In the genomic region with DNA sequence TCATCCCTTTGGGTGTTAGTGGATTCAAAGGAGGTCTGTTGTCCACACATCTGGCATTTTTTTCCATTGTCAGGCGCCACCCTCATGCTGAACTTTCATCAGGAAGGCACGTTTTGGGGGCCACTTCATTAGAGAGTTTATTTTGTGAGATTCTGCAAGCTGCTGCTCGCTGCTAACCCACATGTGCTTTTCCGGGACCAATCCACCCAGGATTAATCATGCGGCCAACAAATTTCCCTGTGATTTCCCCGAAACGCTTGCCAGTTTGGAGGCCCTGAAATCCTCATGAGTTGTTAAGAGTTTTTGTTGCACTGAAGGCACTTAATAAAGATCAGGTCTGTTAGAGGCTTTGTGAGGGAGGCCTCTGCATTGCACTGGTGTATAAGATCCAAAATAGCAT, we compare ENCODE assay signal across 15 cellular contexts. TPM values are rescaled to one million over a fixed set of nuclear protein-coding genes. Genes with fewer than 3 reads are reported as not detected.
DNase-seq lines count a peak whose midpoint lies in the region; ATAC-seq and TF ChIP-seq lines count a peak whose summit lies in the region.
"Had no signal": no experiment of that assay in that cellular context is flagged by ENCODE, and none has a peak within 500 bp of the region (broad histone marks: within the 10 kb centered on the region; RNA-seq: fewer than 3 reads in every experiment).

No MANE protein-coding gene starts in this region.

- H3K9me3 Mint-ChIP-seq in endodermal cell, result no peaks in the 10 kb centered on the region
- H3K9me3 Mint-ChIP-seq: activated CD4-positive, alpha-beta T cell treated with anti-CD3 and anti-CD28 coated beads, Interleukin-2, amount 10 ng/mL, durations not matched to agents 24 days and 14 days; activated T-cell treated with anti-CD3 and anti-CD28 coated beads, Interleukin-2, amount 50 U/mL, for 24 hours; T-helper 2 cell treated with Interferon-gamma antibody and Interleukin-4, amounts not matched to agents 5 μg/mL and 100 μg/mL, for 36 hours had no signal

- peaks cover 39% of the 10 kb centered on the region for H3K27me3 Mint-ChIP-seq in endodermal cell (ENCODE audit: insufficient read depth)

- H3K9ac ChIP-seq in HUES64 (ENCODE audit: low read depth, low read length), result peak overlapping the region; percentile 4; the same call in 1 of the 2 replicates
- no peak overlapping the region for H3K9ac ChIP-seq in endodermal cell (ENCODE audit: extremely low read depth, low read length, poor library complexity, severe bottlenecking)

- peak overlapping the region; percentile 82 for H3K4me3 Mint-ChIP-seq in endodermal cell
- H3K4me3 Mint-ChIP-seq: activated CD4-positive, alpha-beta T cell treated with anti-CD3 and anti-CD28 coated beads, Interleukin-2, amount 10 ng/mL, durations not matched to agents 24 days and 14 days; activated T-cell treated with anti-CD3 and anti-CD28 coated beads, Interleukin-2, amount 50 U/mL, for 24 hours; T-helper 2 cell treated with Interferon-gamma antibody and Interleukin-4, amounts not matched to agents 5 μg/mL and 100 μg/mL, for 36 hours had no signal

- H3K27ac ChIP-seq in HUES64 (ENCODE audit: low read depth, low read length), result peak overlapping the region; percentile 79
- peak overlapping the region; percentile 94 for H3K27ac ChIP-seq in endodermal cell (ENCODE audit: low read depth, low read length)
- peak overlapping the region; percentile 87 for H3K27ac ChIP-seq in muscle layer of duodenum (ENCODE audit: low read length)
- H3K27ac ChIP-seq in thymus (ENCODE audit: low read depth), result peak overlapping the region; percentile 25
- H3K27ac ChIP-seq: HL-60, thyroid gland had no signal

- H3K4me1 ChIP-seq in HUES64 (ENCODE audit: insufficient read depth, low read length) (peaks cover 41% of the 10 kb centered on the region), endodermal cell (ENCODE audit: control insufficient read depth, insufficient read depth, low read length) (no peaks in the 10 kb centered on the region), muscle layer of duodenum (ENCODE audit: control insufficient read depth in 1 of 2, insufficient read depth in 2 of 2, low read length in 2 of 2) (peaks cover 0 to 3% of the 10 kb centered on the region in 2 donors), thymus (ENCODE audit: control insufficient read depth, insufficient read depth, low read length) (no peaks in the 10 kb centered on the region)

- peaks cover 18% of the 10 kb centered on the region for H3K4me1 Mint-ChIP-seq in endodermal cell
- H3K4me1 Mint-ChIP-seq: activated CD4-positive, alpha-beta T cell treated with anti-CD3 and anti-CD28 coated beads, Interleukin-2, amount 10 ng/mL, durations not matched to agents 24 days and 14 days had no signal

- WGBS in HUES64, result 62% methylated on average over 7 of the region's 7 CpGs
- 67 to 81% methylated on average over 3 to 7 of the region's 7 CpGs for WGBS in endodermal cell (ENCODE audit: insufficient coverage in 1 of 2, insufficient read length in 1 of 2), 2 experiments
- WGBS in thymus, result 76% methylated on average over 7 of the region's 7 CpGs

- no peak for TF ChIP-seq CTCF in endodermal cell (conservative IDR thresholded peaks at IDR 0.05)
- no peak for TF ChIP-seq CTCF in omental fat pad (IDR thresholded peaks at IDR 0.05)

- no peak overlapping the region for H3K27ac Mint-ChIP-seq in endodermal cell
- H3K27ac Mint-ChIP-seq: activated CD4-positive, alpha-beta T cell treated with anti-CD3 and anti-CD28 coated beads, Interleukin-2, amount 10 ng/mL, durations not matched to agents 24 days and 14 days; activated T-cell treated with anti-CD3 and anti-CD28 coated beads, Interleukin-2, amount 50 U/mL, for 24 hours; T-helper 2 cell treated with Interferon-gamma antibody and Interleukin-4, amounts not matched to agents 5 μg/mL and 100 μg/mL, for 36 hours had no signal

- no peak for ATAC-seq in omental fat pad (ENCODE audit: low FRiP score)

- DNase-seq in endodermal cell (no peak), epidermal melanocyte (ENCODE audit: insufficient read length, low spot score) (no peak), omental fat pad (ENCODE audit: low spot score) (no peak), cerebellum (ENCODE audit: low spot score) (no peak)
- no peak for DNase-seq in activated CD4-positive, CD25-positive, alpha-beta regulatory T cell treated with anti-CD3 and anti-CD28 coated beads, Interleukin-2, amount 50 U/mL, for 72 hours
- DNase-seq: activated CD4-positive, alpha-beta T cell treated with anti-CD3 and anti-CD28 coated beads, Interleukin-2, amount 10 ng/mL, durations not matched to agents 24 days and 14 days; activated T-cell treated with anti-CD3 and anti-CD28 coated beads, Interleukin-2, amount 50 U/mL, for 24 hours; NCI-H2029; small intestine; thyroid gland had no signal

- H3K27me3 ChIP-seq in HUES64 (ENCODE audit: insufficient read depth, low read length) (peaks cover 25% of the 10 kb centered on the region; the same call in 1 of the 2 replicates), endodermal cell (ENCODE audit: control insufficient read depth, insufficient read depth, low read length, poor library complexity, severe bottlenecking) (peaks cover 31% of the 10 kb centered on the region), muscle layer of duodenum (ENCODE audit: low read depth, low read length) (peaks cover 10% of the 10 kb centered on the region), thymus (ENCODE audit: control insufficient read depth, insufficient read depth) (peaks cover 52% of the 10 kb centered on the region)

- H3K36me3 Mint-ChIP-seq in endodermal cell (ENCODE audit: low read depth), result peaks cover 3% of the 10 kb centered on the region

- no peaks in the 10 kb centered on the region for H3K9me3 ChIP-seq in HUES64 (ENCODE audit: insufficient read depth, low read depth, low read length)
- H3K9me3 ChIP-seq in endodermal cell (ENCODE audit: control insufficient read depth, low read length), result no peaks in the 10 kb centered on the region
- no peaks in the 10 kb centered on the region for H3K9me3 ChIP-seq in muscle layer of duodenum (ENCODE audit: control insufficient read depth in 1 of 2, low read length in 2 of 2)
- H3K9me3 ChIP-seq in thymus (ENCODE audit: control insufficient read depth), result no peaks in the 10 kb centered on the region
- H3K9me3 ChIP-seq: thyroid gland had no signal

- H3K36me3 ChIP-seq in HUES64 (ENCODE audit: insufficient read depth, low read length) (peaks cover under 1% of the 10 kb centered on the region; the same call in 1 of the 2 replicates), endodermal cell (ENCODE audit: control insufficient read depth, insufficient read depth, low read length) (no peaks in the 10 kb centered on the region), muscle layer of duodenum (ENCODE audit: control insufficient read depth in 1 of 2, insufficient read depth in 2 of 2, low read length in 2 of 2) (no peaks in the 10 kb centered on the region), thymus (ENCODE audit: control insufficient read depth, insufficient read depth) (no peaks in the 10 kb centered on the region)
- H3K36me3 ChIP-seq: thyroid gland had no signal

- H3K4me3 ChIP-seq in HUES64 (ENCODE audit: low read length), result peak overlapping the region; percentile 88
- no peak overlapping the region for H3K4me3 ChIP-seq in endodermal cell (ENCODE audit: low read length)
- H3K4me3 ChIP-seq in muscle layer of duodenum (ENCODE audit: low read depth in 1 of 2, low read length in 2 of 2), result peak overlapping the region; percentile 64 to 70
- H3K4me3 ChIP-seq in thymus (ENCODE audit: low read length), result no peak overlapping the region
- H3K4me3 ChIP-seq: thyroid gland had no signal

RNA-seq across cellular contexts. Expression of gene PDPN, which starts 2.4 kb away (rescaled TPM):
- polyA plus RNA-seq in HUES64 (2013, experiment 1 of 2), result 78.8 TPM
- polyA plus RNA-seq in HUES64 (2013, experiment 2 of 2), result 66.5 TPM
- 10 to 100 TPM; 29.9 to 43.2 TPM for total RNA-seq in endodermal cell
- 65.3 TPM for polyA plus RNA-seq in endodermal cell (2013, experiment 1 of 2)
- 53.8 TPM for polyA plus RNA-seq in endodermal cell (2013, experiment 2 of 2)
- polyA plus RNA-seq in thymus, result 11.8 TPM
- total RNA-seq in omental fat pad, result 100 to 1,000 TPM in 1 of 4 donors, 10 to 100 TPM in 3; 29.9 to 182 (median 70.1) TPM
- 18.8 TPM for total RNA-seq in cerebellum
- total RNA-seq: activated CD4-positive, alpha-beta T cell treated with anti-CD3 and anti-CD28 coated beads, Interleukin-2, amount 10 ng/mL, durations not matched to agents 24 days and 14 days had no signal

Comparison
In these comparisons a context has a peak if more than half of its experiments do, and no peak if none do; other contexts are left out.
1. H3K27ac ChIP-seq: peak in every context shown above with its lines; median percentile 94 in endodermal cell; 87 in muscle layer of duodenum; 79 in HUES64; 25 in thymus.
2. H3K4me3 ChIP-seq: peak in HUES64 (single experiment) and muscle layer of duodenum (2 of 2); none in endodermal cell (single experiment) and thymus (single experiment).